Comparison of ENCODE assay signal across 3 cellular contexts in the genomic region with DNA sequence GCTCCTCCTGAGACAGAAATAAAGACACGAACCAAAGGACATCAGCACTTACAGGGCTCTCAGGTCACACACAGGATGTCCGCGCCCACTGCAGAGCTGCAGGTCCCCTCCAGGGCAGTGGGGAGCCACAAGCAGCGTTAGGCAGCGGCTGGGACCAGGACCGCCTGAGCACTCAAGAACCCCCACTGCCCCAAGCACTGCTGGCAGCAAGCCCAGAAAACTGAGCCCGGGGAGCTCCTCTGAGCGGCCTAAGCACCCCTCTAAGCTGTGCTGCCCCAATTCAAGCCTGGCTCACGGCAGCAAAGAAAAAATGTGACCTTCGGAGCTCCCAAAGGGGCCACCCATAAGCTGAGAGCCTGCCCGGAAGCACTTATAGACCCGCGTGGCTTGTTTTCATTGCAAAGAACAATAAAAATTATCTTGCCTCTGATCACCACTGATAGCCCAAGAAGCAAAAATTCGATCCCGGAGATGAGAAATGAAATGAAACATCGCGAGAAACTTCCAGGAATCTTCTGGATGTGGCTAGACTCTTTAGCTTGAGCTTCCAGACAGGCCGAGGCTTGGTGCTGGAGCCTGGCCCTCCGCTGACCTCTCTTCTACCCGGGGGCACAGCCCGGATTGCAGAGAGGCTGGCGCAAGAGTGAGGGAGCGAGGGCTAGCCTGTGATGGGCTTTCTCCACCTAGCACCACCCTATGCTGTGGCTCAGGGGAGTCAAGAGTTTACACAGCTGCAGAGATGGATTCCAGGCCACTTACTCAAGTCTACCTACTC.
TF ChIP-seq lines count a peak whose summit lies in the region.

No MANE protein-coding gene starts in this region.

TF ChIP-seq in SK-N-SH treated with all-trans-retinoic acid at 6 μM for 48 hours, 23 proteins besides CTCF, POLR2A, EP300 and RAD21 (continued from another document):
- no peak for TF ChIP-seq ZNF565 (CRISPR knock-in tag; conservative IDR thresholded peaks at IDR 0.05; ENCODE audit: low read depth)
- no peak for TF ChIP-seq OSR1 (CRISPR knock-in tag; IDR thresholded peaks at IDR 0.05)
- no peak for TF ChIP-seq ZFP3 (CRISPR knock-in tag; IDR thresholded peaks at IDR 0.05)
- TF ChIP-seq, protein P1, sequence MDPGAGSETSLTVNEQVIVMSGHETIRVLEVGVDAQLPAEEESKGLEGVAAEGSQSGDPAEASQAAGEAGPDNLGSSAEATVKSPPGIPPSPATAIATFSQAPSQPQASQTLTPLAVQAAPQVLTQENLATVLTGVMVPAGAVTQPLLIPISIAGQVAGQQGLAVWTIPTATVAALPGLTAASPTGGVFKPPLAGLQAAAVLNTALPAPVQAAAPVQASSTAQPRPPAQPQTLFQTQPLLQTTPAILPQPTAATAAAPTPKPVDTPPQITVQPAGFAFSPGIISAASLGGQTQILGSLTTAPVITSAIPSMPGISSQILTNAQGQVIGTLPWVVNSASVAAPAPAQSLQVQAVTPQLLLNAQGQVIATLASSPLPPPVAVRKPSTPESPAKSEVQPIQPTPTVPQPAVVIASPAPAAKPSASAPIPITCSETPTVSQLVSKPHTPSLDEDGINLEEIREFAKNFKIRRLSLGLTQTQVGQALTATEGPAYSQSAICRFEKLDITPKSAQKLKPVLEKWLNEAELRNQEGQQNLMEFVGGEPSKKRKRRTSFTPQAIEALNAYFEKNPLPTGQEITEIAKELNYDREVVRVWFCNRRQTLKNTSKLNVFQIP (CRISPR knock-in tag; IDR thresholded peaks at IDR 0.05; ENCODE audit: borderline replicate concordance, low read depth), result no peak
- no peak for TF ChIP-seq RARB (CRISPR knock-in tag; IDR thresholded peaks at IDR 0.05)

TF ChIP-seq in K562, 482 proteins besides CTCF, POLR2A, EP300 and RAD21 (continued from another document):
- 0 out of 2 replicates have a peak, but pooled peaks have one; percentile 15 for TF ChIP-seq NFIC (IDR thresholded peaks at IDR 0.05)
- TF ChIP-seq DIDO1 (tag; IDR thresholded peaks at IDR 0.05; ENCODE audit: low read depth), result no peak
- peak; percentile 27; the same call in 1 of the 2 replicates for TF ChIP-seq RBFOX2 (IDR thresholded peaks at IDR 0.05; ENCODE audit: low read depth, low read length)
TF ChIP-seq in K562: peak in this region for 4.

TF ChIP-seq in HepG2, 621 proteins besides CTCF, POLR2A, EP300 and RAD21 (continued from another document and continues in another):
- TF ChIP-seq, protein P2, sequence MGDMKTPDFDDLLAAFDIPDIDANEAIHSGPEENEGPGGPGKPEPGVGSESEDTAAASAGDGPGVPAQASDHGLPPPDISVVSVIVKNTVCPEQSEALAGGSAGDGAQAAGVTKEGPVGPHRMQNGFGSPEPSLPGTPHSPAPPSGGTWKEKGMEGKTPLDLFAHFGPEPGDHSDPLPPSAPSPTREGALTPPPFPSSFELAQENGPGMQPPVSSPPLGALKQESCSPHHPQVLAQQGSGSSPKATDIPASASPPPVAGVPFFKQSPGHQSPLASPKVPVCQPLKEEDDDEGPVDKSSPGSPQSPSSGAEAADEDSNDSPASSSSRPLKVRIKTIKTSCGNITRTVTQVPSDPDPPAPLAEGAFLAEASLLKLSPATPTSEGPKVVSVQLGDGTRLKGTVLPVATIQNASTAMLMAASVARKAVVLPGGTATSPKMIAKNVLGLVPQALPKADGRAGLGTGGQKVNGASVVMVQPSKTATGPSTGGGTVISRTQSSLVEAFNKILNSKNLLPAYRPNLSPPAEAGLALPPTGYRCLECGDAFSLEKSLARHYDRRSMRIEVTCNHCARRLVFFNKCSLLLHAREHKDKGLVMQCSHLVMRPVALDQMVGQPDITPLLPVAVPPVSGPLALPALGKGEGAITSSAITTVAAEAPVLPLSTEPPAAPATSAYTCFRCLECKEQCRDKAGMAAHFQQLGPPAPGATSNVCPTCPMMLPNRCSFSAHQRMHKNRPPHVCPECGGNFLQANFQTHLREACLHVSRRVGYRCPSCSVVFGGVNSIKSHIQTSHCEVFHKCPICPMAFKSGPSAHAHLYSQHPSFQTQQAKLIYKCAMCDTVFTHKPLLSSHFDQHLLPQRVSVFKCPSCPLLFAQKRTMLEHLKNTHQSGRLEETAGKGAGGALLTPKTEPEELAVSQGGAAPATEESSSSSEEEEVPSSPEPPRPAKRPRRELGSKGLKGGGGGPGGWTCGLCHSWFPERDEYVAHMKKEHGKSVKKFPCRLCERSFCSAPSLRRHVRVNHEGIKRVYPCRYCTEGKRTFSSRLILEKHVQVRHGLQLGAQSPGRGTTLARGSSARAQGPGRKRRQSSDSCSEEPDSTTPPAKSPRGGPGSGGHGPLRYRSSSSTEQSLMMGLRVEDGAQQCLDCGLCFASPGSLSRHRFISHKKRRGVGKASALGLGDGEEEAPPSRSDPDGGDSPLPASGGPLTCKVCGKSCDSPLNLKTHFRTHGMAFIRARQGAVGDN (CRISPR knock-in tag; IDR thresholded peaks at IDR 0.05), result peak; percentile 66
- no peak for TF ChIP-seq ZNF253 (CRISPR knock-in tag; IDR thresholded peaks at IDR 0.05; ENCODE audit: borderline replicate concordance)
- TF ChIP-seq THAP11 (CRISPR knock-in tag; IDR thresholded peaks at IDR 0.05), result no peak
- TF ChIP-seq HDAC1 (CRISPR knock-in tag; IDR thresholded peaks at IDR 0.05), result 0 out of 2 replicates have a peak, but pooled peaks have one; percentile 30
- TF ChIP-seq, protein P3, sequence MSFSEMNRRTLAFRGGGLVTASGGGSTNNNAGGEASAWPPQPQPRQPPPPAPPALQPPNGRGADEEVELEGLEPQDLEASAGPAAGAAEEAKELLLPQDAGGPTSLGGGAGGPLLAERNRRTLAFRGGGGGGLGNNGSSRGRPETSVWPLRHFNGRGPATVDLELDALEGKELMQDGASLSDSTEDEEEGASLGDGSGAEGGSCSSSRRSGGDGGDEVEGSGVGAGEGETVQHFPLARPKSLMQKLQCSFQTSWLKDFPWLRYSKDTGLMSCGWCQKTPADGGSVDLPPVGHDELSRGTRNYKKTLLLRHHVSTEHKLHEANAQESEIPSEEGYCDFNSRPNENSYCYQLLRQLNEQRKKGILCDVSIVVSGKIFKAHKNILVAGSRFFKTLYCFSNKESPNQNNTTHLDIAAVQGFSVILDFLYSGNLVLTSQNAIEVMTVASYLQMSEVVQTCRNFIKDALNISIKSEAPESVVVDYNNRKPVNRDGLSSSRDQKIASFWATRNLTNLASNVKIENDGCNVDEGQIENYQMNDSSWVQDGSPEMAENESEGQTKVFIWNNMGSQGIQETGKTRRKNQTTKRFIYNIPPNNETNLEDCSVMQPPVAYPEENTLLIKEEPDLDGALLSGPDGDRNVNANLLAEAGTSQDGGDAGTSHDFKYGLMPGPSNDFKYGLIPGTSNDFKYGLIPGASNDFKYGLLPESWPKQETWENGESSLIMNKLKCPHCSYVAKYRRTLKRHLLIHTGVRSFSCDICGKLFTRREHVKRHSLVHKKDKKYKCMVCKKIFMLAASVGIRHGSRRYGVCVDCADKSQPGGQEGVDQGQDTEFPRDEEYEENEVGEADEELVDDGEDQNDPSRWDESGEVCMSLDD (CRISPR knock-in tag; IDR thresholded peaks at IDR 0.05; ENCODE audit: borderline replicate concordance), result peak; percentile 53; the same call in 1 of the 2 replicates
- peak; percentile 17; the same call in 1 of the 2 replicates for TF ChIP-seq GATAD2A (CRISPR knock-in tag; IDR thresholded peaks at IDR 0.05)
- TF ChIP-seq, protein P4, sequence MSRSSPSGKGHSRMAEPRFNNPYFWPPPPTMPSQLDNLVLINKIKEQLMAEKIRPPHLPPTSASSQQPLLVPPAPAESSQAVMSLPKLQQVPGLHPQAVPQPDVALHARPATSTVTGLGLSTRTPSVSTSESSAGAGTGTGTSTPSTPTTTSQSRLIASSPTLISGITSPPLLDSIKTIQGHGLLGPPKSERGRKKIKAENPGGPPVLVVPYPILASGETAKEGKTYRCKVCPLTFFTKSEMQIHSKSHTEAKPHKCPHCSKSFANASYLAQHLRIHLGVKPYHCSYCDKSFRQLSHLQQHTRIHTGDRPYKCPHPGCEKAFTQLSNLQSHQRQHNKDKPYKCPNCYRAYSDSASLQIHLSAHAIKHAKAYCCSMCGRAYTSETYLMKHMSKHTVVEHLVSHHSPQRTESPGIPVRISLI (CRISPR knock-in tag; IDR thresholded peaks at IDR 0.05; ENCODE audit: borderline replicate concordance), result no peak
- no peak for TF ChIP-seq BRD4 (CRISPR knock-in tag; IDR thresholded peaks at IDR 0.05)
- TF ChIP-seq, protein P5, sequence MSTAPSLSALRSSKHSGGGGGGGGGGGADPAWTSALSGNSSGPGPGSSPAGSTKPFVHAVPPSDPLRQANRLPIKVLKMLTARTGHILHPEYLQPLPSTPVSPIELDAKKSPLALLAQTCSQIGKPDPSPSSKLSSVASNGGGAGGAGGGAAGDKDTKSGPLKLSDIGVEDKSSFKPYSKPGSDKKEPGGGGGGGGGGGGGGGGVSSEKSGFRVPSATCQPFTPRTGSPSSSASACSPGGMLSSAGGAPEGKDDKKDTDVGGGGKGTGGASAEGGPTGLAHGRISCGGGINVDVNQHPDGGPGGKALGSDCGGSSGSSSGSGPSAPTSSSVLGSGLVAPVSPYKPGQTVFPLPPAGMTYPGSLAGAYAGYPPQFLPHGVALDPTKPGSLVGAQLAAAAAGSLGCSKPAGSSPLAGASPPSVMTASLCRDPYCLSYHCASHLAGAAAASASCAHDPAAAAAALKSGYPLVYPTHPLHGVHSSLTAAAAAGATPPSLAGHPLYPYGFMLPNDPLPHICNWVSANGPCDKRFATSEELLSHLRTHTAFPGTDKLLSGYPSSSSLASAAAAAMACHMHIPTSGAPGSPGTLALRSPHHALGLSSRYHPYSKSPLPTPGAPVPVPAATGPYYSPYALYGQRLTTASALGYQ (CRISPR knock-in tag; IDR thresholded peaks at IDR 0.05), result no peak
- no peak for TF ChIP-seq SOX6 (IDR thresholded peaks at IDR 0.05)
- TF ChIP-seq SOX6 (CRISPR knock-in tag; IDR thresholded peaks at IDR 0.05), result peak; percentile 68; the same call in 1 of the 2 replicates
- 0 out of 2 replicates have a peak, but pooled peaks have one; percentile 20 for TF ChIP-seq SALL1 (CRISPR knock-in tag; IDR thresholded peaks at IDR 0.05)
- TF ChIP-seq AGO2 (optimal IDR thresholded peaks at IDR 0.05; ENCODE audit: low read depth, low read length), result peak; percentile 53
- TF ChIP-seq, protein P6, sequence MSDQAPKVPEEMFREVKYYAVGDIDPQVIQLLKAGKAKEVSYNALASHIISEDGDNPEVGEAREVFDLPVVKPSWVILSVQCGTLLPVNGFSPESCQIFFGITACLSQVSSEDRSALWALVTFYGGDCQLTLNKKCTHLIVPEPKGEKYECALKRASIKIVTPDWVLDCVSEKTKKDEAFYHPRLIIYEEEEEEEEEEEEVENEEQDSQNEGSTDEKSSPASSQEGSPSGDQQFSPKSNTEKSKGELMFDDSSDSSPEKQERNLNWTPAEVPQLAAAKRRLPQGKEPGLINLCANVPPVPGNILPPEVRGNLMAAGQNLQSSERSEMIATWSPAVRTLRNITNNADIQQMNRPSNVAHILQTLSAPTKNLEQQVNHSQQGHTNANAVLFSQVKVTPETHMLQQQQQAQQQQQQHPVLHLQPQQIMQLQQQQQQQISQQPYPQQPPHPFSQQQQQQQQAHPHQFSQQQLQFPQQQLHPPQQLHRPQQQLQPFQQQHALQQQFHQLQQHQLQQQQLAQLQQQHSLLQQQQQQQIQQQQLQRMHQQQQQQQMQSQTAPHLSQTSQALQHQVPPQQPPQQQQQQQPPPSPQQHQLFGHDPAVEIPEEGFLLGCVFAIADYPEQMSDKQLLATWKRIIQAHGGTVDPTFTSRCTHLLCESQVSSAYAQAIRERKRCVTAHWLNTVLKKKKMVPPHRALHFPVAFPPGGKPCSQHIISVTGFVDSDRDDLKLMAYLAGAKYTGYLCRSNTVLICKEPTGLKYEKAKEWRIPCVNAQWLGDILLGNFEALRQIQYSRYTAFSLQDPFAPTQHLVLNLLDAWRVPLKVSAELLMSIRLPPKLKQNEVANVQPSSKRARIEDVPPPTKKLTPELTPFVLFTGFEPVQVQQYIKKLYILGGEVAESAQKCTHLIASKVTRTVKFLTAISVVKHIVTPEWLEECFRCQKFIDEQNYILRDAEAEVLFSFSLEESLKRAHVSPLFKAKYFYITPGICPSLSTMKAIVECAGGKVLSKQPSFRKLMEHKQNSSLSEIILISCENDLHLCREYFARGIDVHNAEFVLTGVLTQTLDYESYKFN (CRISPR knock-in tag; conservative IDR thresholded peaks at IDR 0.05), result peak; percentile 41; the same call in 1 of the 2 replicates
- TF ChIP-seq, protein P7, sequence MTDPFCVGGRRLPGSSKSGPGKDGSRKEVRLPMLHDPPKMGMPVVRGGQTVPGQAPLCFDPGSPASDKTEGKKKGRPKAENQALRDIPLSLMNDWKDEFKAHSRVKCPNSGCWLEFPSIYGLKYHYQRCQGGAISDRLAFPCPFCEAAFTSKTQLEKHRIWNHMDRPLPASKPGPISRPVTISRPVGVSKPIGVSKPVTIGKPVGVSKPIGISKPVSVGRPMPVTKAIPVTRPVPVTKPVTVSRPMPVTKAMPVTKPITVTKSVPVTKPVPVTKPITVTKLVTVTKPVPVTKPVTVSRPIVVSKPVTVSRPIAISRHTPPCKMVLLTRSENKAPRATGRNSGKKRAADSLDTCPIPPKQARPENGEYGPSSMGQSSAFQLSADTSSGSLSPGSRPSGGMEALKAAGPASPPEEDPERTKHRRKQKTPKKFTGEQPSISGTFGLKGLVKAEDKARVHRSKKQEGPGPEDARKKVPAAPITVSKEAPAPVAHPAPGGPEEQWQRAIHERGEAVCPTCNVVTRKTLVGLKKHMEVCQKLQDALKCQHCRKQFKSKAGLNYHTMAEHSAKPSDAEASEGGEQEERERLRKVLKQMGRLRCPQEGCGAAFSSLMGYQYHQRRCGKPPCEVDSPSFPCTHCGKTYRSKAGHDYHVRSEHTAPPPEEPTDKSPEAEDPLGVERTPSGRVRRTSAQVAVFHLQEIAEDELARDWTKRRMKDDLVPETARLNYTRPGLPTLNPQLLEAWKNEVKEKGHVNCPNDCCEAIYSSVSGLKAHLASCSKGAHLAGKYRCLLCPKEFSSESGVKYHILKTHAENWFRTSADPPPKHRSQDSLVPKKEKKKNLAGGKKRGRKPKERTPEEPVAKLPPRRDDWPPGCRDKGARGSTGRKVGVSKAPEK (CRISPR knock-in tag; IDR thresholded peaks at IDR 0.05; ENCODE audit: borderline replicate concordance), result no peak
- TF ChIP-seq HNF4G (IDR thresholded peaks at IDR 0.05; ENCODE audit: borderline replicate concordance, low read depth, low read length), result peak; percentile 7; the same call in 1 of the 2 replicates
- no peak for TF ChIP-seq HNF4G (CRISPR knock-in tag; IDR thresholded peaks at IDR 0.05; ENCODE audit: borderline replicate concordance, low read depth)
- TF ChIP-seq, protein P8, sequence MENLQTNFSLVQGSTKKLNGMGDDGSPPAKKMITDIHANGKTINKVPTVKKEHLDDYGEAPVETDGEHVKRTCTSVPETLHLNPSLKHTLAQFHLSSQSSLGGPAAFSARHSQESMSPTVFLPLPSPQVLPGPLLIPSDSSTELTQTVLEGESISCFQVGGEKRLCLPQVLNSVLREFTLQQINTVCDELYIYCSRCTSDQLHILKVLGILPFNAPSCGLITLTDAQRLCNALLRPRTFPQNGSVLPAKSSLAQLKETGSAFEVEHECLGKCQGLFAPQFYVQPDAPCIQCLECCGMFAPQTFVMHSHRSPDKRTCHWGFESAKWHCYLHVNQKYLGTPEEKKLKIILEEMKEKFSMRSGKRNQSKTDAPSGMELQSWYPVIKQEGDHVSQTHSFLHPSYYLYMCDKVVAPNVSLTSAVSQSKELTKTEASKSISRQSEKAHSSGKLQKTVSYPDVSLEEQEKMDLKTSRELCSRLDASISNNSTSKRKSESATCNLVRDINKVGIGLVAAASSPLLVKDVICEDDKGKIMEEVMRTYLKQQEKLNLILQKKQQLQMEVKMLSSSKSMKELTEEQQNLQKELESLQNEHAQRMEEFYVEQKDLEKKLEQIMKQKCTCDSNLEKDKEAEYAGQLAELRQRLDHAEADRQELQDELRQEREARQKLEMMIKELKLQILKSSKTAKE (CRISPR knock-in tag; IDR thresholded peaks at IDR 0.05; ENCODE audit: borderline replicate concordance), result no peak
- TF ChIP-seq SP4 (CRISPR knock-in tag; IDR thresholded peaks at IDR 0.05), result no peak
- no peak for TF ChIP-seq KLF12 (CRISPR knock-in tag; IDR thresholded peaks at IDR 0.05; ENCODE audit: borderline replicate concordance)
